1 cellular context compared by ENCODE assay signal in the genomic region with DNA sequence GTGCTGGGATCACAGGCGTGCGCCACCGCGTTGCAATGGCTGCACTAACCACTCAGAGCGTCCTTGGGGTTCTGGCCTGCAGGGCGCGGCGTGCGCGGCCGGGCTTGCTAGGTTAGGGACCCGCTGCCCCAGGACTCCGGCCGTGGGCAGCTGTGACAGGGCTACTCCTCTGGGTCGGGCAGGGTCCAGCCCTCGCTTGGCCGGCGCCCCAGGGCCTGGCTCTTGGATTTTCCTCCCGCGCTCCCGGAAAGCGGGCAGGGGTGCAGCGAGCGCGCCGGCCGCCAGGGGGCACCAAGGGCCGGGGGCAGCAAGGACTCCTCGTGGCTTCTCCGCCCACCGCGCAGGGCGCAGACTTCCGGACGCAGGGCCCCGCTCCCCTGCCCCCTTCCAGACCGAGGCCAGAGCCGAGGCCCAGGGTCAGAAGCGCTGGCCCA.
TF ChIP-seq lines count a peak whose summit lies in the region.

No MANE protein-coding gene starts in this region.

TF ChIP-seq in HepG2, 621 proteins besides CTCF, POLR2A, EP300 and RAD21 (continued from another document and continues in another):
- no peak for TF ChIP-seq ZNF510 (CRISPR knock-in tag; IDR thresholded peaks at IDR 0.05; ENCODE audit: low read depth)
- no peak for TF ChIP-seq MTA1 (CRISPR knock-in tag; IDR thresholded peaks at IDR 0.05; ENCODE audit: borderline replicate concordance)
- TF ChIP-seq MAFG (CRISPR knock-in tag; IDR thresholded peaks at IDR 0.05) = no peak
- TF ChIP-seq PAX8 (CRISPR knock-in tag; IDR thresholded peaks at IDR 0.05; ENCODE audit: borderline replicate concordance) = no peak
- no peak for TF ChIP-seq ZSCAN22 (CRISPR knock-in tag; IDR thresholded peaks at IDR 0.05)
- TF ChIP-seq ZNF556 (CRISPR knock-in tag; IDR thresholded peaks at IDR 0.05; ENCODE audit: borderline replicate concordance) = no peak
- 0 out of 2 replicates have a peak, but pooled peaks have one; percentile 21 for TF ChIP-seq SPEN (CRISPR knock-in tag; IDR thresholded peaks at IDR 0.05; ENCODE audit: low read depth)
- TF ChIP-seq ZNF703 (CRISPR knock-in tag; IDR thresholded peaks at IDR 0.05; ENCODE audit: borderline replicate concordance) = no peak
- TF ChIP-seq KAT7 (CRISPR knock-in tag; IDR thresholded peaks at IDR 0.05; ENCODE audit: borderline replicate concordance) = no peak
- TF ChIP-seq NFYB (CRISPR knock-in tag; IDR thresholded peaks at IDR 0.05) = no peak
- TF ChIP-seq SP4 (CRISPR knock-in tag; IDR thresholded peaks at IDR 0.05) = no peak
- peak; percentile 27 for TF ChIP-seq HNRNPLL (IDR thresholded peaks at IDR 0.05; ENCODE audit: low read depth, low read length, poor library complexity, severe bottlenecking)
- TF ChIP-seq, protein P1, sequence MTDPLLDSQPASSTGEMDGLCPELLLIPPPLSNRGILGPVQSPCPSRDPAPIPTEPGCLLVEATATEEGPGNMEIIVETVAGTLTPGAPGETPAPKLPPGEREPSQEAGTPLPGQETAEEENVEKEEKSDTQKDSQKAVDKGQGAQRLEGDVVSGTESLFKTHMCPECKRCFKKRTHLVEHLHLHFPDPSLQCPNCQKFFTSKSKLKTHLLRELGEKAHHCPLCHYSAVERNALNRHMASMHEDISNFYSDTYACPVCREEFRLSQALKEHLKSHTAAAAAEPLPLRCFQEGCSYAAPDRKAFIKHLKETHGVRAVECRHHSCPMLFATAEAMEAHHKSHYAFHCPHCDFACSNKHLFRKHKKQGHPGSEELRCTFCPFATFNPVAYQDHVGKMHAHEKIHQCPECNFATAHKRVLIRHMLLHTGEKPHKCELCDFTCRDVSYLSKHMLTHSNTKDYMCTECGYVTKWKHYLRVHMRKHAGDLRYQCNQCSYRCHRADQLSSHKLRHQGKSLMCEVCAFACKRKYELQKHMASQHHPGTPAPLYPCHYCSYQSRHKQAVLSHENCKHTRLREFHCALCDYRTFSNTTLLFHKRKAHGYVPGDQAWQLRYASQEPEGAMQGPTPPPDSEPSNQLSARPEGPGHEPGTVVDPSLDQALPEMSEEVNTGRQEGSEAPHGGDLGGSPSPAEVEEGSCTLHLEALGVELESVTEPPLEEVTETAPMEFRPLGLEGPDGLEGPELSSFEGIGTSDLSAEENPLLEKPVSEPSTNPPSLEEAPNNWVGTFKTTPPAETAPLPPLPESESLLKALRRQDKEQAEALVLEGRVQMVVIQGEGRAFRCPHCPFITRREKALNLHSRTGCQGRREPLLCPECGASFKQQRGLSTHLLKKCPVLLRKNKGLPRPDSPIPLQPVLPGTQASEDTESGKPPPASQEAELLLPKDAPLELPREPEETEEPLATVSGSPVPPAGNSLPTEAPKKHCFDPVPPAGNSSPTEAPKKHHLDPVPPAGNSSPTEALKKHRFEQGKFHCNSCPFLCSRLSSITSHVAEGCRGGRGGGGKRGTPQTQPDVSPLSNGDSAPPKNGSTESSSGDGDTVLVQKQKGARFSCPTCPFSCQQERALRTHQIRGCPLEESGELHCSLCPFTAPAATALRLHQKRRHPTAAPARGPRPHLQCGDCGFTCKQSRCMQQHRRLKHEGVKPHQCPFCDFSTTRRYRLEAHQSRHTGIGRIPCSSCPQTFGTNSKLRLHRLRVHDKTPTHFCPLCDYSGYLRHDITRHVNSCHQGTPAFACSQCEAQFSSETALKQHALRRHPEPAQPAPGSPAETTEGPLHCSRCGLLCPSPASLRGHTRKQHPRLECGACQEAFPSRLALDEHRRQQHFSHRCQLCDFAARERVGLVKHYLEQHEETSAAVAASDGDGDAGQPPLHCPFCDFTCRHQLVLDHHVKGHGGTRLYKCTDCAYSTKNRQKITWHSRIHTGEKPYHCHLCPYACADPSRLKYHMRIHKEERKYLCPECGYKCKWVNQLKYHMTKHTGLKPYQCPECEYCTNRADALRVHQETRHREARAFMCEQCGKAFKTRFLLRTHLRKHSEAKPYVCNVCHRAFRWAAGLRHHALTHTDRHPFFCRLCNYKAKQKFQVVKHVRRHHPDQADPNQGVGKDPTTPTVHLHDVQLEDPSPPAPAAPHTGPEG (CRISPR knock-in tag; IDR thresholded peaks at IDR 0.05) = no peak
- peak; percentile 51; the same call in 1 of the 2 replicates for TF ChIP-seq ETV5 (CRISPR knock-in tag; IDR thresholded peaks at IDR 0.05; ENCODE audit: borderline replicate concordance)
- no peak for TF ChIP-seq MLLT10 (CRISPR knock-in tag; IDR thresholded peaks at IDR 0.05)
- TF ChIP-seq, protein P2, sequence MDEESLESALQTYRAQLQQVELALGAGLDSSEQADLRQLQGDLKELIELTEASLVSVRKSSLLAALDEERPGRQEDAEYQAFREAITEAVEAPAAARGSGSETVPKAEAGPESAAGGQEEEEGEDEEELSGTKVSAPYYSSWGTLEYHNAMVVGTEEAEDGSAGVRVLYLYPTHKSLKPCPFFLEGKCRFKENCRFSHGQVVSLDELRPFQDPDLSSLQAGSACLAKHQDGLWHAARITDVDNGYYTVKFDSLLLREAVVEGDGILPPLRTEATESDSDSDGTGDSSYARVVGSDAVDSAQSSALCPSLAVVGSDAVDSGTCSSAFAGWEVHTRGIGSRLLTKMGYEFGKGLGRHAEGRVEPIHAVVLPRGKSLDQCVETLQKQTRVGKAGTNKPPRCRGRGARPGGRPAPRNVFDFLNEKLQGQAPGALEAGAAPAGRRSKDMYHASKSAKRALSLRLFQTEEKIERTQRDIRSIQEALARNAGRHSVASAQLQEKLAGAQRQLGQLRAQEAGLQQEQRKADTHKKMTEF (CRISPR knock-in tag; IDR thresholded peaks at IDR 0.05) = 0 out of 2 replicates have a peak, but pooled peaks have one; percentile 25
- TF ChIP-seq, protein P3, sequence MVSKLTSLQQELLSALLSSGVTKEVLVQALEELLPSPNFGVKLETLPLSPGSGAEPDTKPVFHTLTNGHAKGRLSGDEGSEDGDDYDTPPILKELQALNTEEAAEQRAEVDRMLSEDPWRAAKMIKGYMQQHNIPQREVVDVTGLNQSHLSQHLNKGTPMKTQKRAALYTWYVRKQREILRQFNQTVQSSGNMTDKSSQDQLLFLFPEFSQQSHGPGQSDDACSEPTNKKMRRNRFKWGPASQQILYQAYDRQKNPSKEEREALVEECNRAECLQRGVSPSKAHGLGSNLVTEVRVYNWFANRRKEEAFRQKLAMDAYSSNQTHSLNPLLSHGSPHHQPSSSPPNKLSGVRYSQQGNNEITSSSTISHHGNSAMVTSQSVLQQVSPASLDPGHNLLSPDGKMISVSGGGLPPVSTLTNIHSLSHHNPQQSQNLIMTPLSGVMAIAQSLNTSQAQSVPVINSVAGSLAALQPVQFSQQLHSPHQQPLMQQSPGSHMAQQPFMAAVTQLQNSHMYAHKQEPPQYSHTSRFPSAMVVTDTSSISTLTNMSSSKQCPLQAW (CRISPR knock-in tag; IDR thresholded peaks at IDR 0.05) = peak; percentile 71; the same call in 1 of the 2 replicates
- TF ChIP-seq, protein P4, sequence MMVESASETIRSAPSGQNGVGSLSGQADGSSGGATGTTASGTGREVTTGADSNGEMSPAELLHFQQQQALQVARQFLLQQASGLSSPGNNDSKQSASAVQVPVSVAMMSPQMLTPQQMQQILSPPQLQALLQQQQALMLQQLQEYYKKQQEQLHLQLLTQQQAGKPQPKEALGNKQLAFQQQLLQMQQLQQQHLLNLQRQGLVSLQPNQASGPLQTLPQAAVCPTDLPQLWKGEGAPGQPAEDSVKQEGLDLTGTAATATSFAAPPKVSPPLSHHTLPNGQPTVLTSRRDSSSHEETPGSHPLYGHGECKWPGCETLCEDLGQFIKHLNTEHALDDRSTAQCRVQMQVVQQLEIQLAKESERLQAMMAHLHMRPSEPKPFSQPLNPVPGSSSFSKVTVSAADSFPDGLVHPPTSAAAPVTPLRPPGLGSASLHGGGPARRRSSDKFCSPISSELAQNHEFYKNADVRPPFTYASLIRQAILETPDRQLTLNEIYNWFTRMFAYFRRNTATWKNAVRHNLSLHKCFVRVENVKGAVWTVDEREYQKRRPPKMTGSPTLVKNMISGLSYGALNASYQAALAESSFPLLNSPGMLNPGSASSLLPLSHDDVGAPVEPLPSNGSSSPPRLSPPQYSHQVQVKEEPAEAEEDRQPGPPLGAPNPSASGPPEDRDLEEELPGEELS (CRISPR knock-in tag; IDR thresholded peaks at IDR 0.05) = no peak
- TF ChIP-seq, protein P5, sequence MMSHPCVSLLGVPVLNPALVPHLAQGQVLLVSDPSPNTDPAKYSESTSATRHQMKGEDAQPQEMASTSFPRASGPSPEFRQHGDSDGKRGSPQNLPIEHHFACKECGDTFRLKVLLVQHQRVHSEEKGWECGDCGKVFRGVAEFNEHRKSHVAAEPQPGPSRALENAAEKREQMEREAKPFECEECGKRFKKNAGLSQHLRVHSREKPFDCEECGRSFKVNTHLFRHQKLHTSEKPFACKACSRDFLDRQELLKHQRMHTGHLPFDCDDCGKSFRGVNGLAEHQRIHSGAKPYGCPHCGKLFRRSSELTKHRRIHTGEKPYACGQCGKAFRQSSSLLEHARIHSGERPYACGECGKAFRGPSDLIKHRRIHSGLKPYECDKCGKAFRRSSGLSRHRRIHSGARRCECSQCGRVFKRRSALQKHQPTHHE (CRISPR knock-in tag; IDR thresholded peaks at IDR 0.05; ENCODE audit: borderline replicate concordance) = no peak
- TF ChIP-seq IKZF1 (IDR thresholded peaks at IDR 0.05) = no peak
- no peak for TF ChIP-seq ZNF333 (CRISPR knock-in tag; IDR thresholded peaks at IDR 0.05; ENCODE audit: borderline replicate concordance)
- peak; percentile 26; the same call in 1 of the 2 replicates for TF ChIP-seq KDM3A (CRISPR knock-in tag; IDR thresholded peaks at IDR 0.05; ENCODE audit: low read depth)
- no peak for TF ChIP-seq ZNF235 (CRISPR knock-in tag; IDR thresholded peaks at IDR 0.05; ENCODE audit: borderline replicate concordance)
- no peak for TF ChIP-seq ZNF292 (CRISPR knock-in tag; IDR thresholded peaks at IDR 0.05; ENCODE audit: borderline replicate concordance, low read depth)
- no peak for TF ChIP-seq BORCS8-MEF2B (CRISPR knock-in tag; IDR thresholded peaks at IDR 0.05)
- no peak for TF ChIP-seq TBP (CRISPR knock-in tag; IDR thresholded peaks at IDR 0.05)
- TF ChIP-seq, protein P6, sequence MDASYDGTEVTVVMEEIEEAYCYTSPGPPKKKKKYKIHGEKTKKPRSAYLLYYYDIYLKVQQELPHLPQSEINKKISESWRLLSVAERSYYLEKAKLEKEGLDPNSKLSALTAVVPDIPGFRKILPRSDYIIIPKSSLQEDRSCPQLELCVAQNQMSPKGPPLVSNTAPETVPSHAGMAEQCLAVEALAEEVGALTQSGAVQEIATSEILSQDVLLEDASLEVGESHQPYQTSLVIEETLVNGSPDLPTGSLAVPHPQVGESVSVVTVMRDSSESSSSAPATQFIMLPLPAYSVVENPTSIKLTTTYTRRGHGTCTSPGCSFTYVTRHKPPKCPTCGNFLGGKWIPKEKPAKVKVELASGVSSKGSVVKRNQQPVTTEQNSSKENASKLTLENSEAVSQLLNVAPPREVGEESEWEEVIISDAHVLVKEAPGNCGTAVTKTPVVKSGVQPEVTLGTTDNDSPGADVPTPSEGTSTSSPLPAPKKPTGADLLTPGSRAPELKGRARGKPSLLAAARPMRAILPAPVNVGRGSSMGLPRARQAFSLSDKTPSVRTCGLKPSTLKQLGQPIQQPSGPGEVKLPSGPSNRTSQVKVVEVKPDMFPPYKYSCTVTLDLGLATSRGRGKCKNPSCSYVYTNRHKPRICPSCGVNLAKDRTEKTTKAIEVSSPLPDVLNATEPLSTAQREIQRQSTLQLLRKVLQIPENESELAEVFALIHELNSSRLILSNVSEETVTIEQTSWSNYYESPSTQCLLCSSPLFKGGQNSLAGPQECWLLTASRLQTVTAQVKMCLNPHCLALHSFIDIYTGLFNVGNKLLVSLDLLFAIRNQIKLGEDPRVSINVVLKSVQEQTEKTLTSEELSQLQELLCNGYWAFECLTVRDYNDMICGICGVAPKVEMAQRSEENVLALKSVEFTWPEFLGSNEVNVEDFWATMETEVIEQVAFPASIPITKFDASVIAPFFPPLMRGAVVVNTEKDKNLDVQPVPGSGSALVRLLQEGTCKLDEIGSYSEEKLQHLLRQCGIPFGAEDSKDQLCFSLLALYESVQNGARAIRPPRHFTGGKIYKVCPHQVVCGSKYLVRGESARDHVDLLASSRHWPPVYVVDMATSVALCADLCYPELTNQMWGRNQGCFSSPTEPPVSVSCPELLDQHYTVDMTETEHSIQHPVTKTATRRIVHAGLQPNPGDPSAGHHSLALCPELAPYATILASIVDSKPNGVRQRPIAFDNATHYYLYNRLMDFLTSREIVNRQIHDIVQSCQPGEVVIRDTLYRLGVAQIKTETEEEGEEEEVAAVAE (CRISPR knock-in tag; IDR thresholded peaks at IDR 0.05; ENCODE audit: borderline replicate concordance) = no peak
- no peak for TF ChIP-seq GFI1 (CRISPR knock-in tag; IDR thresholded peaks at IDR 0.05; ENCODE audit: borderline replicate concordance)
- TF ChIP-seq, protein P7, sequence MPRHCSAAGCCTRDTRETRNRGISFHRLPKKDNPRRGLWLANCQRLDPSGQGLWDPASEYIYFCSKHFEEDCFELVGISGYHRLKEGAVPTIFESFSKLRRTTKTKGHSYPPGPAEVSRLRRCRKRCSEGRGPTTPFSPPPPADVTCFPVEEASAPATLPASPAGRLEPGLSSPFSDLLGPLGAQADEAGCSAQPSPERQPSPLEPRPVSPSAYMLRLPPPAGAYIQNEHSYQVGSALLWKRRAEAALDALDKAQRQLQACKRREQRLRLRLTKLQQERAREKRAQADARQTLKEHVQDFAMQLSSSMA (CRISPR knock-in tag; IDR thresholded peaks at IDR 0.05) = no peak
- no peak for TF ChIP-seq ZNF317 (CRISPR knock-in tag; IDR thresholded peaks at IDR 0.05)
- TF ChIP-seq, protein P8, sequence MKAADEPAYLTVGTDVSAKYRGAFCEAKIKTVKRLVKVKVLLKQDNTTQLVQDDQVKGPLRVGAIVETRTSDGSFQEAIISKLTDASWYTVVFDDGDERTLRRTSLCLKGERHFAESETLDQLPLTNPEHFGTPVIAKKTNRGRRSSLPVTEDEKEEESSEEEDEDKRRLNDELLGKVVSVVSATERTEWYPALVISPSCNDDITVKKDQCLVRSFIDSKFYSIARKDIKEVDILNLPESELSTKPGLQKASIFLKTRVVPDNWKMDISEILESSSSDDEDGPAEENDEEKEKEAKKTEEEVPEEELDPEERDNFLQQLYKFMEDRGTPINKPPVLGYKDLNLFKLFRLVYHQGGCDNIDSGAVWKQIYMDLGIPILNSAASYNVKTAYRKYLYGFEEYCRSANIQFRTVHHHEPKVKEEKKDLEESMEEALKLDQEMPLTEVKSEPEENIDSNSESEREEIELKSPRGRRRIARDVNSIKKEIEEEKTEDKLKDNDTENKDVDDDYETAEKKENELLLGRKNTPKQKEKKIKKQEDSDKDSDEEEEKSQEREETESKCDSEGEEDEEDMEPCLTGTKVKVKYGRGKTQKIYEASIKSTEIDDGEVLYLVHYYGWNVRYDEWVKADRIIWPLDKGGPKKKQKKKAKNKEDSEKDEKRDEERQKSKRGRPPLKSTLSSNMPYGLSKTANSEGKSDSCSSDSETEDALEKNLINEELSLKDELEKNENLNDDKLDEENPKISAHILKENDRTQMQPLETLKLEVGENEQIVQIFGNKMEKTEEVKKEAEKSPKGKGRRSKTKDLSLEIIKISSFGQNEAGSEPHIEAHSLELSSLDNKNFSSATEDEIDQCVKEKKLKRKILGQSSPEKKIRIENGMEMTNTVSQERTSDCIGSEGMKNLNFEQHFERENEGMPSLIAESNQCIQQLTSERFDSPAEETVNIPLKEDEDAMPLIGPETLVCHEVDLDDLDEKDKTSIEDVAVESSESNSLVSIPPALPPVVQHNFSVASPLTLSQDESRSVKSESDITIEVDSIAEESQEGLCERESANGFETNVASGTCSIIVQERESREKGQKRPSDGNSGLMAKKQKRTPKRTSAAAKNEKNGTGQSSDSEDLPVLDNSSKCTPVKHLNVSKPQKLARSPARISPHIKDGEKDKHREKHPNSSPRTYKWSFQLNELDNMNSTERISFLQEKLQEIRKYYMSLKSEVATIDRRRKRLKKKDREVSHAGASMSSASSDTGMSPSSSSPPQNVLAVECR (CRISPR knock-in tag; IDR thresholded peaks at IDR 0.05; ENCODE audit: borderline replicate concordance) = no peak
- TF ChIP-seq ZNF768 (CRISPR knock-in tag; IDR thresholded peaks at IDR 0.05) = peak; percentile 40; the same call in 1 of the 2 replicates
- TF ChIP-seq ZNF660 (CRISPR knock-in tag; IDR thresholded peaks at IDR 0.05; ENCODE audit: borderline replicate concordance, low read depth) = no peak
- TF ChIP-seq ZNF10 (CRISPR knock-in tag; IDR thresholded peaks at IDR 0.05; ENCODE audit: borderline replicate concordance, low read depth) = no peak
- no peak for TF ChIP-seq ZNF30 (CRISPR knock-in tag; IDR thresholded peaks at IDR 0.05)
